ENCODE assay signal across 17 cellular contexts in genomic region chr20:56893206-56893605, GRCh38.
A peak's percentile ranks its signal among the peaks of the same experiment; 100 is the strongest.
DNase-seq lines count a peak whose midpoint lies in the region; ATAC-seq and TF ChIP-seq lines count a peak whose summit lies in the region.
"Had no signal": no experiment of that assay in that cellular context is flagged by ENCODE, and none has a peak within 500 bp of the region (broad histone marks: within the 10 kb centered on the region; RNA-seq: fewer than 3 reads in every experiment).

No MANE protein-coding gene starts in this region.

- peak overlapping the region in 3 of 11 experiments; percentile 5 to 34 (median 18); a peak in 4 of 22 replicates for H3K27ac ChIP-seq in BLaER1 treated with 17β-estradiol and CSF1 and Interleukin-3, amounts not matched to agents 10 nM and 100 nM
- H3K27ac ChIP-seq: vagina, VCaP had no signal

- peak overlapping the region in 8 of 11 experiments; percentile 13 to 45 (median 32); a peak in 14 of 22 replicates for H3K4me2 ChIP-seq in BLaER1 treated with 17β-estradiol and CSF1 and Interleukin-3, amounts not matched to agents 10 nM and 100 nM

- no peak overlapping the region for H3K4me3 ChIP-seq in BLaER1 treated with 17β-estradiol and CSF1 and Interleukin-3, amounts not matched to agents 10 nM and 100 nM
- H3K4me3 ChIP-seq in GM06990 (replicated peaks; ENCODE audit: low read depth, low read length), result no peak overlapping the region
- H3K4me3 ChIP-seq: vagina had no signal

- TF ChIP-seq CTCF in GM06990 (IDR thresholded peaks at IDR 0.05; ENCODE audit: insufficient read depth, low read length, poor library complexity, severe bottlenecking), result no peak
- TF ChIP-seq CTCF in endothelial cell (IDR thresholded peaks at IDR 0.05; ENCODE audit: unreplicated experiment), result no peak

- H3K36me3 Mint-ChIP-seq in T-cell (no peaks in the 10 kb centered on the region), endothelial cell (ENCODE audit: low read depth, unreplicated experiment) (peaks cover 4% of the 10 kb centered on the region)
- H3K36me3 Mint-ChIP-seq: stimulated activated effector memory CD8-positive, alpha-beta T cell treated with anti-CD3 and anti-CD28 coated beads, Interleukin-12 subunit alpha, Interleukin-12 subunit beta, amount 100 ng/mL, for 72 hours had no signal

- ATAC-seq in T-cell (replicated peaks in 1 of 4), result peak; percentile 43 to 74 (median 72)
- ATAC-seq in HG02884 (IDR thresholded peaks at IDR 0.05; ENCODE audit: unreplicated experiment), result no peak
- ATAC-seq in HG03460 (IDR thresholded peaks at IDR 0.05; ENCODE audit: unreplicated experiment), result no peak
- ATAC-seq: stimulated activated effector memory CD8-positive, alpha-beta T cell treated with anti-CD3 and anti-CD28 coated beads, Interleukin-12 subunit alpha, Interleukin-12 subunit beta, amount 100 ng/mL, for 72 hours had no signal

- DNase-seq in GM06990 (ENCODE audit: extremely low read depth, insufficient read length) (peak; percentile 29), T-cell (peak in 4 of 34 experiments; percentile 1 to 12 (median 4)), endothelial cell (ENCODE audit: low spot score) (peak; percentile 45), EL (no peak), hypothalamus (lab: John Stamatoyannopoulos, UW) (no peak)
- DNase-seq: C1 segment of cervical spinal cord; effector memory CD4-positive, alpha-beta T cell; foreskin fibroblast; MM.1S; retina; SIG-M5 had no signal

- no peaks in the 10 kb centered on the region for H3K9me3 ChIP-seq in BLaER1 treated with 17β-estradiol and CSF1 and Interleukin-3, amounts not matched to agents 10 nM and 100 nM (replicated peaks in 1 of 11)
- H3K9me3 ChIP-seq: vagina had no signal

- peak overlapping the region in 1 of 3 donors; percentile 11 for H3K4me3 Mint-ChIP-seq in T-cell
- no peak overlapping the region for H3K4me3 Mint-ChIP-seq in endothelial cell (ENCODE audit: unreplicated experiment)
- H3K4me3 Mint-ChIP-seq: stimulated activated effector memory CD8-positive, alpha-beta T cell treated with anti-CD3 and anti-CD28 coated beads, Interleukin-12 subunit alpha, Interleukin-12 subunit beta, amount 100 ng/mL, for 72 hours had no signal

- no peaks in the 10 kb centered on the region for H3K36me3 ChIP-seq in BLaER1 treated with 17β-estradiol and CSF1 and Interleukin-3, amounts not matched to agents 10 nM and 100 nM
- H3K36me3 ChIP-seq in GM06990 (ENCODE audit: control insufficient read depth, insufficient read depth, low read length), result no peaks in the 10 kb centered on the region
- H3K36me3 ChIP-seq: vagina had no signal

- peak overlapping the region in 1 of 2 donors; percentile 44 for H3K27ac Mint-ChIP-seq in T-cell
- H3K27ac Mint-ChIP-seq in endothelial cell (ENCODE audit: unreplicated experiment), result peak overlapping the region; percentile 33
- H3K27ac Mint-ChIP-seq: stimulated activated effector memory CD8-positive, alpha-beta T cell treated with anti-CD3 and anti-CD28 coated beads, Interleukin-12 subunit alpha, Interleukin-12 subunit beta, amount 100 ng/mL, for 72 hours had no signal

- no peak overlapping the region for H3K9ac ChIP-seq in BLaER1 treated with 17β-estradiol and CSF1 and Interleukin-3, amounts not matched to agents 10 nM and 100 nM

- no peaks in the 10 kb centered on the region for H3K27me3 ChIP-seq in BLaER1 treated with 17β-estradiol and CSF1 and Interleukin-3, amounts not matched to agents 10 nM and 100 nM
- H3K27me3 ChIP-seq in GM06990 (replicated peaks; ENCODE audit: control insufficient read depth, insufficient read depth, low read length), result no peaks in the 10 kb centered on the region
- H3K27me3 ChIP-seq: vagina had no signal

- peaks cover 0 to 6% (median 4%) of the 10 kb centered on the region in 3 donors for H3K4me1 Mint-ChIP-seq in T-cell
- H3K4me1 Mint-ChIP-seq in endothelial cell (ENCODE audit: unreplicated experiment), result peaks cover 12% of the 10 kb centered on the region
- H3K4me1 Mint-ChIP-seq: stimulated activated effector memory CD8-positive, alpha-beta T cell treated with anti-CD3 and anti-CD28 coated beads, Interleukin-12 subunit alpha, Interleukin-12 subunit beta, amount 100 ng/mL, for 72 hours had no signal

- H3K4me1 ChIP-seq in BLaER1 treated with 17β-estradiol and CSF1 and Interleukin-3, amounts not matched to agents 10 nM and 100 nM, result peaks cover 0 to 23% (median 12%) of the 10 kb centered on the region in 10 experiments; a peak in 12 of 20 replicates
- H3K4me1 ChIP-seq: vagina had no signal

- POLR2A ChIA-PET in T-cell (lab: Charles Lee), result no interaction called here

- CTCF ChIA-PET in T-cell (lab: Charles Lee), result no interaction called here

- peaks cover 0 to 5% (median 0%) of the 10 kb centered on the region in 3 donors for H3K9me3 Mint-ChIP-seq in T-cell
- no peaks in the 10 kb centered on the region for H3K9me3 Mint-ChIP-seq in endothelial cell (ENCODE audit: unreplicated experiment)
- H3K9me3 Mint-ChIP-seq: stimulated activated effector memory CD8-positive, alpha-beta T cell treated with anti-CD3 and anti-CD28 coated beads, Interleukin-12 subunit alpha, Interleukin-12 subunit beta, amount 100 ng/mL, for 72 hours had no signal

- H3K27me3 Mint-ChIP-seq in T-cell (peaks cover 0 to 3% of the 10 kb centered on the region in 2 donors), endothelial cell (ENCODE audit: unreplicated experiment) (peaks cover 2% of the 10 kb centered on the region)

- H4K20me1 ChIP-seq in BLaER1 treated with 17β-estradiol and CSF1 and Interleukin-3, amounts not matched to agents 10 nM and 100 nM, result no peaks in the 10 kb centered on the region

Comparison
In these comparisons a context has a peak if more than half of its experiments do, and no peak if none do; other contexts are left out.
1. DNase-seq: peak in GM06990 (single experiment) and endothelial cell (single experiment); none in EL (single experiment) and hypothalamus (0 of 51).
2. ATAC-seq: peak in T-cell (4 of 4); none in HG02884 (single experiment) and HG03460 (single experiment).